Comparison of ENCODE assay signal across 19 cellular contexts in genomic region chr6:41122918-41123317, GRCh38. TPM values are rescaled to one million over a fixed set of nuclear protein-coding genes. Genes with fewer than 3 reads are reported as not detected.
DNase-seq lines count a peak whose midpoint lies in the region; ATAC-seq and TF ChIP-seq lines count a peak whose summit lies in the region.
"Had no signal": no experiment of that assay in that cellular context is flagged by ENCODE, and none has a peak within 500 bp of the region (broad histone marks: within the 10 kb centered on the region; RNA-seq: fewer than 3 reads in every experiment).

No MANE protein-coding gene starts in this region.

- no peaks in the 10 kb centered on the region for H3K9me3 Mint-ChIP-seq in mesothelial cell of epicardium
- H3K9me3 Mint-ChIP-seq: CD8-positive, alpha-beta T cell had no signal

- peak; percentile 62 to 64 for ATAC-seq in lower lobe of right lung
- ATAC-seq: CD8-positive, alpha-beta T cell; GM12878 had no signal

- no peaks in the 10 kb centered on the region for H3K4me1 ChIP-seq in lower lobe of right lung
- H3K4me1 ChIP-seq: HAP-1 had no signal

- H3K27ac ChIP-seq in lower lobe of right lung = no peak overlapping the region
- H3K27ac ChIP-seq: 22Rv1 had no signal

- no peak overlapping the region for H3K4me3 Mint-ChIP-seq in mesothelial cell of epicardium
- H3K4me3 Mint-ChIP-seq: CD14-positive monocyte; CD8-positive, alpha-beta T cell had no signal

- no peaks in the 10 kb centered on the region for H3K4me1 Mint-ChIP-seq in mesothelial cell of epicardium
- H3K4me1 Mint-ChIP-seq: CD14-positive monocyte had no signal

- no peaks in the 10 kb centered on the region for H3K27me3 Mint-ChIP-seq in mesothelial cell of epicardium (ENCODE audit: low read depth)

- H3K27me3 ChIP-seq in lower lobe of right lung (ENCODE audit: low read depth) = no peaks in the 10 kb centered on the region

- no peak for TF ChIP-seq CTCF in lower lobe of right lung (IDR thresholded peaks at IDR 0.05)
- no peak for TF ChIP-seq CTCF in mesothelial cell of epicardium (IDR thresholded peaks at IDR 0.05; ENCODE audit: unreplicated experiment)

- peaks cover 12% of the 10 kb centered on the region for H3K36me3 ChIP-seq in lower lobe of right lung
- H3K36me3 ChIP-seq: HAP-1 had no signal

- intact Hi-C loops in lower lobe of right lung (cut with DNase I) = no loop called here

- H3K36me3 Mint-ChIP-seq in mesothelial cell of epicardium = peaks cover 14% of the 10 kb centered on the region

- H3K9me3 ChIP-seq in lower lobe of right lung = no peaks in the 10 kb centered on the region
- H3K9me3 ChIP-seq: HAP-1 had no signal

- H3K27ac Mint-ChIP-seq in mesothelial cell of epicardium = no peak overlapping the region
- H3K27ac Mint-ChIP-seq: CD14-positive monocyte; CD8-positive, alpha-beta T cell had no signal

- DNase-seq in NCI-H1417 (lab: John Stamatoyannopoulos, UW) (peak in 2 of 3 experiments; percentile 6 to 83), NCI-H1417 treated with DMSO at 0.1 percent for 48 hours (lab: John Stamatoyannopoulos, UW) (no peak), NCI-H2029 (lab: John Stamatoyannopoulos, UW) (peak; percentile 59), NCI-H345 treated with DMSO at 0.1 percent for 48 hours (lab: John Stamatoyannopoulos, UW; ENCODE audit: unreplicated experiment) (peak; percentile 22), lower lobe of right lung (no peak), mesothelial cell of epicardium (ENCODE audit: low spot score in 2 of 2, unreplicated experiment in 2 of 2) (no peak), NCI-H2081 (lab: John Stamatoyannopoulos, UW) (no peak)
- no peak for DNase-seq in activated CD4-positive, alpha-beta T cell treated with anti-CD3 and anti-CD28 coated beads for 4 hours
- DNase-seq: CD8-positive, alpha-beta T cell; COR-L47; DMS153 had no signal

- no peak overlapping the region for H3K4me3 ChIP-seq in lower lobe of right lung
- H3K4me3 ChIP-seq: GM12878, HAP-1 had no signal

RNA-seq across cellular contexts. Expression of gene TREML1, which starts 31.2 kb away (rescaled TPM):
- total RNA-seq in lower lobe of right lung = 2.0 TPM
- total RNA-seq in mesothelial cell of epicardium = not detected in 3 replicates
- total RNA-seq: A673; CD8-positive, alpha-beta T cell; G401; GM12878; H1; HT1080 had no signal

RNA-seq across cellular contexts. Expression of gene TREM2, which starts 40.0 kb away (rescaled TPM):
- total RNA-seq in lower lobe of right lung (58.5 TPM), mesothelial cell of epicardium (not detected in 3 replicates)
- total RNA-seq: A673; CD8-positive, alpha-beta T cell; G401; GM12878; H1 had no signal

RNA-seq across cellular contexts. Expression of gene NFYA, which starts 50.1 kb away (rescaled TPM):
- total RNA-seq in lower lobe of right lung = 21.0 TPM
- total RNA-seq in mesothelial cell of epicardium = 64.2 to 69.1 TPM (median 64.7 TPM) in 3 replicates

RNA-seq across cellular contexts. Expression of gene OARD1, which starts 50.8 kb away (rescaled TPM):
- 28.7 TPM for total RNA-seq in lower lobe of right lung
- total RNA-seq in mesothelial cell of epicardium = 24.6 to 26.8 TPM (median 26.8 TPM) in 3 replicates

Comparison
In these comparisons a context has a peak if more than half of its experiments do, and no peak if none do; other contexts are left out.
1. DNase-seq: peak in NCI-H1417 (2 of 3), NCI-H2029 (single experiment) and NCI-H345 treated with DMSO at 0.1 percent for 48 hours (single experiment); none in NCI-H1417 treated with DMSO at 0.1 percent for 48 hours (single experiment), lower lobe of right lung (single experiment), activated CD4-positive, alpha-beta T cell treated with anti-CD3 and anti-CD28 coated beads for 4 hours (0 of 2), mesothelial cell of epicardium (0 of 2) and NCI-H2081 (0 of 2).
2. RNA of gene TREM2, which starts 40.0 kb away (total RNA-seq): 58.5 TPM in lower lobe of right lung (single experiment); not detected in mesothelial cell of epicardium; every median in the first group is over 10 times any median in the second.